16 cellular contexts compared by ENCODE assay signal in genomic region chr1:98221926-98222325, GRCh38.
DNase-seq lines count a peak whose midpoint lies in the region; ATAC-seq and TF ChIP-seq lines count a peak whose summit lies in the region.
"Had no signal": no experiment of that assay in that cellular context is flagged by ENCODE, and none has a peak within 500 bp of the region (broad histone marks: within the 10 kb centered on the region; RNA-seq: fewer than 3 reads in every experiment).

No MANE protein-coding gene starts in this region.

- H3K79me2 ChIP-seq in mesendoderm (ENCODE audit: control insufficient read depth, insufficient read depth, low read length) = no peaks in the 10 kb centered on the region

- H3K4me2 ChIP-seq in mesendoderm (ENCODE audit: low read length) = no peak overlapping the region
- H3K4me2 ChIP-seq: KMS-11 had no signal

- H2AK5ac ChIP-seq in mesendoderm (ENCODE audit: low read length) = no peak overlapping the region

- H3K4me3 ChIP-seq in fibroblast of the aortic adventitia (ENCODE audit: low read depth, low read length) (no peak overlapping the region), mesendoderm (ENCODE audit: low read length) (no peak overlapping the region)

- no peak overlapping the region for H3K18ac ChIP-seq in mesendoderm (ENCODE audit: low read length)

- H3K27me3 ChIP-seq in mesendoderm (ENCODE audit: insufficient read depth, low read length, poor library complexity) = no peaks in the 10 kb centered on the region

- no peak overlapping the region for H4K5ac ChIP-seq in mesendoderm (ENCODE audit: low read length)

- no peaks in the 10 kb centered on the region for H3K79me1 ChIP-seq in mesendoderm (ENCODE audit: low read length)

- H3K4ac ChIP-seq in mesendoderm (ENCODE audit: low read depth, low read length) = no peak overlapping the region

- H3K56ac ChIP-seq in mesendoderm (ENCODE audit: low read length) = no peak overlapping the region

- H2BK15ac ChIP-seq in mesendoderm (replicated peaks; ENCODE audit: low read depth) = no peak overlapping the region

- no peak for TF ChIP-seq CTCF in fibroblast of the aortic adventitia (IDR thresholded peaks at IDR 0.05; ENCODE audit: insufficient read depth, low read length)

- no peak overlapping the region for H2BK120ac ChIP-seq in mesendoderm (ENCODE audit: low read depth, low read length)

- no peaks in the 10 kb centered on the region for H3K4me1 ChIP-seq in mesendoderm (ENCODE audit: control insufficient read depth, low read depth, low read length)

- H3K27ac ChIP-seq in mesendoderm (ENCODE audit: low read depth, low read length) = no peak overlapping the region
- H3K27ac ChIP-seq: KMS-11 had no signal

- H3K36me3 ChIP-seq in mesendoderm (ENCODE audit: control insufficient read depth, insufficient read depth, low read length) = no peaks in the 10 kb centered on the region

- H3K9ac ChIP-seq in mesendoderm (ENCODE audit: low read length) = no peak overlapping the region
- H3K9ac ChIP-seq: KMS-11 had no signal

- no peak overlapping the region for H4K8ac ChIP-seq in mesendoderm (ENCODE audit: low read depth, low read length)

- no CpG with 5 or more reads among the region's 3 CpGs for WGBS in mesendoderm (ENCODE audit: extremely low coverage, insufficient coverage, low lambda C conversion rate)

- ATAC-seq in GM18520 (IDR thresholded peaks at IDR 0.05; ENCODE audit: unreplicated experiment) (no peak), GM21619 (IDR thresholded peaks at IDR 0.05; ENCODE audit: unreplicated experiment) (no peak)
- ATAC-seq: naive thymus-derived CD4-positive, alpha-beta T cell had no signal

- peak; percentile 46 for DNase-seq in COLO829 (ENCODE audit: low spot score)
- peak; percentile 21 for DNase-seq in Daoy (ENCODE audit: low read depth)
- peak; percentile 8 for DNase-seq in OCI-M1 (lab: John Stamatoyannopoulos, UW)
- peak; percentile 65 for DNase-seq in fibroblast of the aortic adventitia (ENCODE audit: low read depth)
- no peak for DNase-seq in mesendoderm
- DNase-seq in stimulated activated CD4-positive, alpha-beta T cell treated with anti-CD3 and anti-CD28 coated beads, Interleukin-12 subunit alpha, Interleukin-12 subunit beta, amount 100 ng/mL, for 4 hours = no peak
- DNase-seq: C1 segment of cervical spinal cord; EL; foreskin fibroblast; naive thymus-derived CD4-positive, alpha-beta T cell; NCI-H524; stimulated activated naive CD4-positive, alpha-beta T cell treated with Interleukin-2 at 50 U/mL for 16 hours; T-helper 1 cell had no signal

- no peak overlapping the region for H2BK5ac ChIP-seq in mesendoderm (ENCODE audit: low read length)

- no peak overlapping the region for H3K23ac ChIP-seq in mesendoderm (ENCODE audit: low read length)

Comparison
In these comparisons a context has a peak if more than half of its experiments do, and no peak if none do; other contexts are left out.
1. DNase-seq: peak in COLO829 (single experiment), Daoy (single experiment), OCI-M1 (single experiment) and fibroblast of the aortic adventitia (single experiment); none in mesendoderm (single experiment) and stimulated activated CD4-positive, alpha-beta T cell treated with anti-CD3 and anti-CD28 coated beads, Interleukin-12 subunit alpha, Interleukin-12 subunit beta, amount 100 ng/mL, for 4 hours (single experiment).